ENCODE assay signal across 8 cellular contexts in genomic region chr6:134640975-134641429, GRCh38.
DNase-seq lines count a peak whose midpoint lies in the region; ATAC-seq, FAIRE-seq and TF ChIP-seq lines count a peak whose summit lies in the region.

No MANE protein-coding gene starts in this region.

- no peaks in the 10 kb centered on the region for H3K36me3 Mint-ChIP-seq in activated T-helper 17 cell treated with anti-CD3 and anti-CD28 coated beads, Interleukin-2, amount 50 U/mL, for 72 hours (ENCODE audit: low read depth)

- H3K4me1 Mint-ChIP-seq in activated T-helper 17 cell treated with anti-CD3 and anti-CD28 coated beads, Interleukin-2, amount 50 U/mL, for 72 hours = peaks cover 14% of the 10 kb centered on the region

- no peak for TF ChIP-seq EP300 in Ishikawa (IDR thresholded peaks at IDR 0.05; ENCODE audit: borderline replicate concordance)

- H3K27ac Mint-ChIP-seq in activated T-helper 17 cell treated with anti-CD3 and anti-CD28 coated beads, Interleukin-2, amount 50 U/mL, for 72 hours = no peak overlapping the region

- no peak overlapping the region for H3K27ac ChIP-seq in RWPE1

- peak; percentile 74 for ATAC-seq in GM21515 (IDR thresholded peaks at IDR 0.05; ENCODE audit: unreplicated experiment)
- ATAC-seq in activated T-helper 17 cell treated with anti-CD3 and anti-CD28 coated beads, Interleukin-2, amount 50 U/mL, for 72 hours (replicated peaks) = peak; percentile 82

- H3K4me3 ChIP-seq in fibroblast of villous mesenchyme (ENCODE audit: low read depth, low read length) = no peak overlapping the region

- H3K27me3 Mint-ChIP-seq in activated T-helper 17 cell treated with anti-CD3 and anti-CD28 coated beads, Interleukin-2, amount 50 U/mL, for 72 hours = no peaks in the 10 kb centered on the region

- no peak overlapping the region for H3K4me3 Mint-ChIP-seq in activated T-helper 17 cell treated with anti-CD3 and anti-CD28 coated beads, Interleukin-2, amount 50 U/mL, for 72 hours

- TF ChIP-seq CTCF in D721Med (IDR thresholded peaks at IDR 0.05; ENCODE audit: insufficient read depth, missing control alignments) (peak; percentile 88), RWPE1 (conservative IDR thresholded peaks at IDR 0.05; ENCODE audit: low read depth) (peak; percentile 73), fibroblast of villous mesenchyme (IDR thresholded peaks at IDR 0.05; ENCODE audit: insufficient read depth, low read depth, low read length) (peak; percentile 98)

- peak; percentile 86 for TF ChIP-seq RAD21 in Ishikawa (IDR thresholded peaks at IDR 0.05; ENCODE audit: low read depth)

- FAIRE-seq in D721Med (lab: Jason Lieb, UNC) = peak; percentile 91

- no peak for DNase-seq in D721Med (ENCODE audit: insufficient read length, low spot score)
- peak; percentile 51 for DNase-seq in RWPE1 (ENCODE audit: low spot score)
- DNase-seq in fibroblast of villous mesenchyme (ENCODE audit: low read depth) = peak; percentile 98
- DNase-seq in nucleus accumbens (lab: John Stamatoyannopoulos, UW) = peak in 49 of 56 donors; percentile 16 to 88 (median 60)
- DNase-seq in superior temporal gyrus (ENCODE audit: extremely low spot score) = peak; percentile 97

- CTCF ChIA-PET in RWPE1 (lab: Yijun Ruan, JAX) = interaction anchor here (0.6 to 1.7 kb wide), 18 partner anchors 10 to 1375 kb away, joined by 3 to 13 read pairs (median 3); no protein-coding TSS in a partner anchor

- POLR2A ChIA-PET in RWPE1 (lab: Yijun Ruan, JAX; ENCODE audit: low non-redundant PET) = no interaction called here

- H3K9me3 Mint-ChIP-seq in activated T-helper 17 cell treated with anti-CD3 and anti-CD28 coated beads, Interleukin-2, amount 50 U/mL, for 72 hours = no peaks in the 10 kb centered on the region

TF ChIP-seq in Ishikawa, 13 proteins besides CTCF, POLR2A, EP300 and RAD21:
- no peak for TF ChIP-seq CREB1 (IDR thresholded peaks at IDR 0.05; ENCODE audit: low read depth)
